27 cellular contexts compared by ENCODE assay signal in the genomic region with DNA sequence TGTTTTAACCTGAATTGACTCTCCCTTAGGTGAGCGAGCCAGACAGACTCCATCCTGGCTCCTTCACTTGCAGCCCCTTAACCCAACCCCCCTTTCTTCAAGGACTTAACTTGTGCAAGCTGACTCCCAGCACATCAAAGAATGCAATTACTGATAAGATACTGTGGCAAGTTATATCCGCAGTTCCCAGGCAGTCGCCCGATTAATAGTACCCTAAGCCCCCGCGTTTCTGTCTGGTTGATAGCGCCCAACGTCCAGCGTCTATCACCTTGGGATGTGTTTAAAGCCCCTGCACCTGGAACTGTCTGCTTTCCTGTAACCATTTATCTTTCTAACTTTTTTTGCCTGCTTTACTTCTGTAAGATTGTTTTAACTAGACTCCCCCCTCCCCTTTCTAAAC. TPM values are rescaled to one million over a fixed set of nuclear protein-coding genes. Genes with fewer than 3 reads are reported as not detected.
"Had no signal": no experiment of that assay in that cellular context is flagged by ENCODE, and none has a peak within 500 bp of the region (broad histone marks: within the 10 kb centered on the region; RNA-seq: fewer than 3 reads in every experiment).

No MANE protein-coding gene starts in this region.

- H3K4me1 ChIP-seq: adrenal gland, Peyer's patch, SJCRH30 had no signal

- H3K27ac ChIP-seq: adrenal gland, brain microvascular endothelial cell, Peyer's patch, RWPE1, SJCRH30 had no signal

- H3K4me3 Mint-ChIP-seq: activated CD8-positive, alpha-beta T cell treated with anti-CD3 and anti-CD28 coated beads, Interleukin-2, amount 10 ng/mL, durations not matched to agents 7 days and 5 days; activated naive CD8-positive, alpha-beta T cell treated with anti-CD3 and anti-CD28 coated beads, Interleukin-2, amount 10 ng/mL, durations not matched to agents 7 days and 5 days; WTC11 had no signal

- ATAC-seq: activated CD8-positive, alpha-beta T cell treated with anti-CD3 and anti-CD28 coated beads, Interleukin-2, amount 10 ng/mL, durations not matched to agents 7 days and 5 days; WTC11 had no signal

- H3K9me3 Mint-ChIP-seq: activated naive CD8-positive, alpha-beta T cell treated with anti-CD3 and anti-CD28 coated beads, Interleukin-2, amount 10 ng/mL, durations not matched to agents 7 days and 5 days had no signal

- DNase-seq: activated CD4-positive, alpha-beta T cell treated with anti-CD3 and anti-CD28 coated beads for 48 hours; activated CD4-positive, alpha-beta T cell treated with anti-CD3 and anti-CD28 coated beads, Interleukin-2, amount 50 U/mL, for 4 hours; activated CD4-positive, CD25-positive, alpha-beta regulatory T cell treated with anti-CD3 and anti-CD28 coated beads, Interleukin-2, amount 50 U/mL, for 72 hours; activated CD8-positive, alpha-beta memory T cell treated with anti-CD3 and anti-CD28 coated beads, Interleukin-2, amount 50 U/mL, for 48 hours; activated CD8-positive, alpha-beta T cell treated with anti-CD3 and anti-CD28 coated beads, Interleukin-2, amount 10 ng/mL, durations not matched to agents 7 days and 5 days; activated naive CD4-positive, alpha-beta T cell treated with anti-CD3 and anti-CD28 coated beads, Interleukin-2, amount 50 U/mL, for 16 hours; activated naive CD8-positive, alpha-beta T cell treated with anti-CD3 and anti-CD28 coated beads, Interleukin-2, amount 10 ng/mL, durations not matched to agents 7 days and 5 days; activated T-cell treated with anti-CD3 and anti-CD28 coated beads, Interleukin-2, amount 50 U/mL, for 1 hour; adrenal gland; brain microvascular endothelial cell; KBM-7; NCI-H1092 treated with DMSO at 0.1 percent for 48 hours; NCI-H1417 treated with DMSO at 0.1 percent for 48 hours; NCI-H1694; NCI-H2029; NCI-H2107; NCI-H510A treated with DMSO at 0.1 percent for 48 hours; NCI-H69; NK-92 treated with Interleukin-12 subunit alpha and Interleukin-12 subunit beta, amount 100 ng/mL, for 24 hours; Peyer's patch; Right ventricle myocardium superior; SJCRH30; SK-N-SH; T-helper 1 cell had no signal

- H3K9ac ChIP-seq: SK-N-SH had no signal

- H3K36me3 Mint-ChIP-seq: activated naive CD8-positive, alpha-beta T cell treated with anti-CD3 and anti-CD28 coated beads, Interleukin-2, amount 10 ng/mL, durations not matched to agents 7 days and 5 days had no signal

- H3K27me3 ChIP-seq: adrenal gland, brain microvascular endothelial cell, Peyer's patch, SJCRH30 had no signal

- H3K9me3 ChIP-seq: adrenal gland, Peyer's patch, SJCRH30, SK-N-SH had no signal

- H3K4me1 Mint-ChIP-seq: activated naive CD8-positive, alpha-beta T cell treated with anti-CD3 and anti-CD28 coated beads, Interleukin-2, amount 10 ng/mL, durations not matched to agents 7 days and 5 days had no signal

- H3K27ac Mint-ChIP-seq: activated CD8-positive, alpha-beta T cell treated with anti-CD3 and anti-CD28 coated beads, Interleukin-2, amount 10 ng/mL, durations not matched to agents 7 days and 5 days; activated naive CD8-positive, alpha-beta T cell treated with anti-CD3 and anti-CD28 coated beads, Interleukin-2, amount 10 ng/mL, durations not matched to agents 7 days and 5 days; WTC11 had no signal

- H3K4me3 ChIP-seq: adrenal gland, Peyer's patch, SJCRH30 had no signal

- H3K36me3 ChIP-seq: brain microvascular endothelial cell, Peyer's patch, SJCRH30 had no signal

RNA-seq across cellular contexts. Expression of gene HSD17B14, which starts 6.2 kb away (rescaled TPM):
- total RNA-seq: LHCN-M2, SJCRH30 had no signal
